ENCODE assay signal across 8 cellular contexts in genomic region chr12:98593351-98594049, GRCh38. TPM values are rescaled to one million over a fixed set of nuclear protein-coding genes. Genes with fewer than 3 reads are reported as not detected.
DNase-seq lines count a peak whose midpoint lies in the region; ATAC-seq and TF ChIP-seq lines count a peak whose summit lies in the region.

Gene SLC25A3, plus strand, starts transcription at chr12:98593686. Its CDS starts 293 bp downstream, at chr12:98593979.

- peak within 1 kb of the TSS; percentile 83 to 100 (median 100) for H3K27ac Mint-ChIP-seq in IgD-negative memory B cell

- peaks cover 5% of the 10 kb centered on the region for H3K4me1 ChIP-seq in mucosa of descending colon (ENCODE audit: low read depth)

- peak; percentile 79 for DNase-seq in DMS 273 treated with DMSO at 0.1 percent for 48 hours (lab: John Stamatoyannopoulos, UW)
- DNase-seq in OCI-M2 (lab: John Stamatoyannopoulos, UW; ENCODE audit: unreplicated experiment): peak; percentile 65
- DNase-seq in activated T-cell treated with anti-CD3 and anti-CD28 coated beads for 4 hours: peak; percentile 91
- DNase-seq in epithelial cell of esophagus (ENCODE audit: low read depth): peak; percentile 98
- peak; percentile 96 to 98 (median 97) for DNase-seq in mucosa of descending colon
- DNase-seq in stimulated activated CD8-positive, alpha-beta memory T cell treated with anti-CD3 and anti-CD28 coated beads, Interleukin-4, amount 100 ng/mL, for 24 hours (ENCODE audit: low read depth): peak; percentile 87

- H3K4me3 ChIP-seq in epithelial cell of esophagus (ENCODE audit: low read length): peak within 1 kb of the TSS; percentile 97
- H3K4me3 ChIP-seq in mucosa of descending colon: peak within 1 kb of the TSS; percentile 95

- ATAC-seq in GM21529 (IDR thresholded peaks at IDR 0.05; ENCODE audit: unreplicated experiment): peak; percentile 99
- peak; percentile 98 for ATAC-seq in mucosa of descending colon

- H3K27me3 Mint-ChIP-seq in IgD-negative memory B cell: no peaks in the 10 kb centered on the region

- no peaks in the 10 kb centered on the region for H3K9me3 Mint-ChIP-seq in IgD-negative memory B cell

- peak within 1 kb of the TSS; percentile 90 to 99 (median 99) for H3K4me3 Mint-ChIP-seq in IgD-negative memory B cell

- intact Hi-C loops in mucosa of descending colon (cut with DNase I, micrococcal nuclease): loop anchor here in 1 of 2 donors (10.0 kb wide), 1 partner anchor 51 kb away; the partner anchor contains the start of genes APAF1 and IKBIP

- no peak for TF ChIP-seq CTCF in epithelial cell of esophagus (IDR thresholded peaks at IDR 0.05; ENCODE audit: insufficient read depth, low read depth, low read length, missing control alignments)
- no peak for TF ChIP-seq CTCF in mucosa of descending colon (IDR thresholded peaks at IDR 0.05)

- no peaks in the 10 kb centered on the region for H3K36me3 Mint-ChIP-seq in IgD-negative memory B cell

- no peaks in the 10 kb centered on the region for H3K9me3 ChIP-seq in mucosa of descending colon

- peaks cover 22 to 28% (median 24%) of the 10 kb centered on the region in 3 donors for H3K4me1 Mint-ChIP-seq in IgD-negative memory B cell

- no peaks in the 10 kb centered on the region for H3K36me3 ChIP-seq in mucosa of descending colon (ENCODE audit: low read depth)

RNA-seq across cellular contexts. Expression of gene SLC25A3, which starts in this region (rescaled TPM):
- polyA plus RNA-seq in IgD-negative memory B cell: 232 TPM
- 100 to 1,000 TPM; 617 to 741 (median 658) TPM for total RNA-seq in mucosa of descending colon

Comparison
In these comparisons a context has a peak if more than half of its experiments do, and no peak if none do; other contexts are left out.
1. Peak in every context shown above with its lines: DNase-seq, ATAC-seq and H3K4me3 ChIP-seq.